ENCODE assay signal across 1 cellular context in the genomic region with DNA sequence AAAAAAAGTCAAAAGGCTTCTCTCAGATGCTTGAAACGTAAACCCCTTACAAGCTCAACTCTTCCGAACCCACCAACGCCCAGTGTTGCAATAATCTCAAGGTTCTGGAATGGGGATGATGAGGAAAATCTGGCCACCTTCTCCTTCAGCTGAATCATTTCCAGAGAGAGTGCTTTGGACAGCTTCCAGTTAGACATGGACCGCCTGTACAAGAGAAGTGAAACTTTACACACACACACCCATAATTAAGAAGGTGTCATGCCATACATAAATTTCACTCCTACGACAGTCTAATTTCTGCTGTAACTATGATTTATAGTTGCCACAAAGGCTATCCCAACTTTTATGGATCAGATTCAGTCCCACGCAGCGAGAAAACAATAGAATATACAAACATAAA.
TF ChIP-seq lines count a peak whose summit lies in the region.

No MANE protein-coding gene starts in this region.

TF ChIP-seq in K562, 482 proteins besides CTCF, POLR2A, EP300 and RAD21 (continued from another document):
- TF ChIP-seq ERF (CRISPR knock-in tag; IDR thresholded peaks at IDR 0.05) (no peak), ZNF717 (CRISPR knock-in tag; IDR thresholded peaks at IDR 0.05) (no peak)
- TF ChIP-seq, protein P1, sequence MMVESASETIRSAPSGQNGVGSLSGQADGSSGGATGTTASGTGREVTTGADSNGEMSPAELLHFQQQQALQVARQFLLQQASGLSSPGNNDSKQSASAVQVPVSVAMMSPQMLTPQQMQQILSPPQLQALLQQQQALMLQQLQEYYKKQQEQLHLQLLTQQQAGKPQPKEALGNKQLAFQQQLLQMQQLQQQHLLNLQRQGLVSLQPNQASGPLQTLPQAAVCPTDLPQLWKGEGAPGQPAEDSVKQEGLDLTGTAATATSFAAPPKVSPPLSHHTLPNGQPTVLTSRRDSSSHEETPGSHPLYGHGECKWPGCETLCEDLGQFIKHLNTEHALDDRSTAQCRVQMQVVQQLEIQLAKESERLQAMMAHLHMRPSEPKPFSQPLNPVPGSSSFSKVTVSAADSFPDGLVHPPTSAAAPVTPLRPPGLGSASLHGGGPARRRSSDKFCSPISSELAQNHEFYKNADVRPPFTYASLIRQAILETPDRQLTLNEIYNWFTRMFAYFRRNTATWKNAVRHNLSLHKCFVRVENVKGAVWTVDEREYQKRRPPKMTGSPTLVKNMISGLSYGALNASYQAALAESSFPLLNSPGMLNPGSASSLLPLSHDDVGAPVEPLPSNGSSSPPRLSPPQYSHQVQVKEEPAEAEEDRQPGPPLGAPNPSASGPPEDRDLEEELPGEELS (CRISPR knock-in tag; IDR thresholded peaks at IDR 0.05; ENCODE audit: borderline replicate concordance): no peak
- TF ChIP-seq, protein P2, sequence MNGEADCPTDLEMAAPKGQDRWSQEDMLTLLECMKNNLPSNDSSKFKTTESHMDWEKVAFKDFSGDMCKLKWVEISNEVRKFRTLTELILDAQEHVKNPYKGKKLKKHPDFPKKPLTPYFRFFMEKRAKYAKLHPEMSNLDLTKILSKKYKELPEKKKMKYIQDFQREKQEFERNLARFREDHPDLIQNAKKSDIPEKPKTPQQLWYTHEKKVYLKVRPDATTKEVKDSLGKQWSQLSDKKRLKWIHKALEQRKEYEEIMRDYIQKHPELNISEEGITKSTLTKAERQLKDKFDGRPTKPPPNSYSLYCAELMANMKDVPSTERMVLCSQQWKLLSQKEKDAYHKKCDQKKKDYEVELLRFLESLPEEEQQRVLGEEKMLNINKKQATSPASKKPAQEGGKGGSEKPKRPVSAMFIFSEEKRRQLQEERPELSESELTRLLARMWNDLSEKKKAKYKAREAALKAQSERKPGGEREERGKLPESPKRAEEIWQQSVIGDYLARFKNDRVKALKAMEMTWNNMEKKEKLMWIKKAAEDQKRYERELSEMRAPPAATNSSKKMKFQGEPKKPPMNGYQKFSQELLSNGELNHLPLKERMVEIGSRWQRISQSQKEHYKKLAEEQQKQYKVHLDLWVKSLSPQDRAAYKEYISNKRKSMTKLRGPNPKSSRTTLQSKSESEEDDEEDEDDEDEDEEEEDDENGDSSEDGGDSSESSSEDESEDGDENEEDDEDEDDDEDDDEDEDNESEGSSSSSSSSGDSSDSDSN (IDR thresholded peaks at IDR 0.05; ENCODE audit: borderline replicate concordance in 1 of 2, low read depth in 2 of 2, low read length in 2 of 2): no peak
